In the genomic region with DNA sequence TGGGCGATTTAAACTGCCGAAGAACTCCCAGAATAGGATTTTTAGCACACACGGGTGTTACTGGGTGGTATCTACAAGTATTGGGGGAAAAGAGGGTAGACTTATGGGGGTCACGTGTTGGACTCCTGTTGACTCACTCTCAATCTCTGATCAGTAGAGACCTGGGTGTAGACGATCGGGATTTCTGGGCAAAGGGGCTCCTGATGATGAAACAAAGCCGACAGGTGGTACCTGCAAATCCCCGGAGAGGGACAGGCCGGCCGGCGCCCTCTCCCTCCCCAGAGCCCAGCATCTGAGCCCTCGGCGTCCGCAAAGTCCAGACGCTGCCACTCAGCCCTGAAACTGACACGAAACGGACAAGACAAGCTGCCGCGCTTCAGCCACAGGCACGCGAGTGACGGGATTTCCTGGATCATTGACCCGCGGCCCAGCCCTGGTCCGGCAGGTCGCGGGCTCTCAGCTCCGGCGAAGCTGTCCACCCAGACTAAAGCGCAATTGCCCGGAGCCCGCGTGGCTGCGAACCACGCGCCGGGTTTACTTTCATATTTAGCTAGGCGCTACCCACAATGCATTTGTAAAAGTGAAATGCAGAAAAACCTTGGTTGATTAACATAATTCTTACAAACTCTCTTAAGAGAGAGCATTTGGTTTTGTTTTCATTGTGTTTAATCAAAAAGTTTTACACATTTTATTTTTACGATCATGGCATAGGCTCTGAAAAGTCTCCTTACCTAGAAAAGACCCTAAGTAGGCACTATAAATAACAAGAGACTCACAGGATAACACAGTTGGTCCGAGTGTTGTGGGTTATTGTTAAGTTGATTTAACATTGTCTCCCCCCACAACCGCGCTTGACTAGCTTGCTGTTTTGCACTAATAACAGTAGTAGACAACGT, we compare ENCODE assay signal across 1 cellular context.
A peak's percentile ranks its signal among the peaks of the same experiment; 100 is the strongest.
TF ChIP-seq lines count a peak whose summit lies in the region.

No MANE protein-coding gene starts in this region.

TF ChIP-seq in H1, 55 proteins besides CTCF, POLR2A, EP300 and RAD21:
- no peak for TF ChIP-seq TEAD4 (IDR thresholded peaks at IDR 0.05; ENCODE audit: low read depth, low read length)
- TF ChIP-seq SP2 (IDR thresholded peaks at IDR 0.05; ENCODE audit: low read length) = no peak
- no peak for TF ChIP-seq SUZ12 (IDR thresholded peaks at IDR 0.05; ENCODE audit: low read length)
- no peak for TF ChIP-seq CHD2 (IDR thresholded peaks at IDR 0.05; ENCODE audit: low read length)
- TF ChIP-seq, protein P1, sequence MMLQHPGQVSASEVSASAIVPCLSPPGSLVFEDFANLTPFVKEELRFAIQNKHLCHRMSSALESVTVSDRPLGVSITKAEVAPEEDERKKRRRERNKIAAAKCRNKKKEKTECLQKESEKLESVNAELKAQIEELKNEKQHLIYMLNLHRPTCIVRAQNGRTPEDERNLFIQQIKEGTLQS (IDR thresholded peaks at IDR 0.05; ENCODE audit: insufficient read depth, low read depth, low read length) = peak; percentile 33; the same call in 1 of the 2 replicates
- no peak for TF ChIP-seq SAP30 (IDR thresholded peaks at IDR 0.05; ENCODE audit: insufficient read depth, insufficient replicate concordance, low read length)
- TF ChIP-seq HDAC2 (IDR thresholded peaks at IDR 0.05; ENCODE audit: borderline replicate concordance in 1 of 2, low read depth in 2 of 2, low read length in 2 of 2) = peak; percentile 46 to 90; a peak in 1 of 4 replicates
- no peak for TF ChIP-seq CHD1 (IDR thresholded peaks at IDR 0.05; ENCODE audit: low read depth, low read length)
- TF ChIP-seq, protein P2, sequence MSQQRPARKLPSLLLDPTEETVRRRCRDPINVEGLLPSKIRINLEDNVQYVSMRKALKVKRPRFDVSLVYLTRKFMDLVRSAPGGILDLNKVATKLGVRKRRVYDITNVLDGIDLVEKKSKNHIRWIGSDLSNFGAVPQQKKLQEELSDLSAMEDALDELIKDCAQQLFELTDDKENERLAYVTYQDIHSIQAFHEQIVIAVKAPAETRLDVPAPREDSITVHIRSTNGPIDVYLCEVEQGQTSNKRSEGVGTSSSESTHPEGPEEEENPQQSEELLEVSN (IDR thresholded peaks at IDR 0.05) = no peak; the same call in 1 of the 2 replicates
- TF ChIP-seq CEBPB (IDR thresholded peaks at IDR 0.05; ENCODE audit: low read depth, low read length) = peak; percentile 28; the same call in 1 of the 2 replicates
- TF ChIP-seq, protein P3, sequence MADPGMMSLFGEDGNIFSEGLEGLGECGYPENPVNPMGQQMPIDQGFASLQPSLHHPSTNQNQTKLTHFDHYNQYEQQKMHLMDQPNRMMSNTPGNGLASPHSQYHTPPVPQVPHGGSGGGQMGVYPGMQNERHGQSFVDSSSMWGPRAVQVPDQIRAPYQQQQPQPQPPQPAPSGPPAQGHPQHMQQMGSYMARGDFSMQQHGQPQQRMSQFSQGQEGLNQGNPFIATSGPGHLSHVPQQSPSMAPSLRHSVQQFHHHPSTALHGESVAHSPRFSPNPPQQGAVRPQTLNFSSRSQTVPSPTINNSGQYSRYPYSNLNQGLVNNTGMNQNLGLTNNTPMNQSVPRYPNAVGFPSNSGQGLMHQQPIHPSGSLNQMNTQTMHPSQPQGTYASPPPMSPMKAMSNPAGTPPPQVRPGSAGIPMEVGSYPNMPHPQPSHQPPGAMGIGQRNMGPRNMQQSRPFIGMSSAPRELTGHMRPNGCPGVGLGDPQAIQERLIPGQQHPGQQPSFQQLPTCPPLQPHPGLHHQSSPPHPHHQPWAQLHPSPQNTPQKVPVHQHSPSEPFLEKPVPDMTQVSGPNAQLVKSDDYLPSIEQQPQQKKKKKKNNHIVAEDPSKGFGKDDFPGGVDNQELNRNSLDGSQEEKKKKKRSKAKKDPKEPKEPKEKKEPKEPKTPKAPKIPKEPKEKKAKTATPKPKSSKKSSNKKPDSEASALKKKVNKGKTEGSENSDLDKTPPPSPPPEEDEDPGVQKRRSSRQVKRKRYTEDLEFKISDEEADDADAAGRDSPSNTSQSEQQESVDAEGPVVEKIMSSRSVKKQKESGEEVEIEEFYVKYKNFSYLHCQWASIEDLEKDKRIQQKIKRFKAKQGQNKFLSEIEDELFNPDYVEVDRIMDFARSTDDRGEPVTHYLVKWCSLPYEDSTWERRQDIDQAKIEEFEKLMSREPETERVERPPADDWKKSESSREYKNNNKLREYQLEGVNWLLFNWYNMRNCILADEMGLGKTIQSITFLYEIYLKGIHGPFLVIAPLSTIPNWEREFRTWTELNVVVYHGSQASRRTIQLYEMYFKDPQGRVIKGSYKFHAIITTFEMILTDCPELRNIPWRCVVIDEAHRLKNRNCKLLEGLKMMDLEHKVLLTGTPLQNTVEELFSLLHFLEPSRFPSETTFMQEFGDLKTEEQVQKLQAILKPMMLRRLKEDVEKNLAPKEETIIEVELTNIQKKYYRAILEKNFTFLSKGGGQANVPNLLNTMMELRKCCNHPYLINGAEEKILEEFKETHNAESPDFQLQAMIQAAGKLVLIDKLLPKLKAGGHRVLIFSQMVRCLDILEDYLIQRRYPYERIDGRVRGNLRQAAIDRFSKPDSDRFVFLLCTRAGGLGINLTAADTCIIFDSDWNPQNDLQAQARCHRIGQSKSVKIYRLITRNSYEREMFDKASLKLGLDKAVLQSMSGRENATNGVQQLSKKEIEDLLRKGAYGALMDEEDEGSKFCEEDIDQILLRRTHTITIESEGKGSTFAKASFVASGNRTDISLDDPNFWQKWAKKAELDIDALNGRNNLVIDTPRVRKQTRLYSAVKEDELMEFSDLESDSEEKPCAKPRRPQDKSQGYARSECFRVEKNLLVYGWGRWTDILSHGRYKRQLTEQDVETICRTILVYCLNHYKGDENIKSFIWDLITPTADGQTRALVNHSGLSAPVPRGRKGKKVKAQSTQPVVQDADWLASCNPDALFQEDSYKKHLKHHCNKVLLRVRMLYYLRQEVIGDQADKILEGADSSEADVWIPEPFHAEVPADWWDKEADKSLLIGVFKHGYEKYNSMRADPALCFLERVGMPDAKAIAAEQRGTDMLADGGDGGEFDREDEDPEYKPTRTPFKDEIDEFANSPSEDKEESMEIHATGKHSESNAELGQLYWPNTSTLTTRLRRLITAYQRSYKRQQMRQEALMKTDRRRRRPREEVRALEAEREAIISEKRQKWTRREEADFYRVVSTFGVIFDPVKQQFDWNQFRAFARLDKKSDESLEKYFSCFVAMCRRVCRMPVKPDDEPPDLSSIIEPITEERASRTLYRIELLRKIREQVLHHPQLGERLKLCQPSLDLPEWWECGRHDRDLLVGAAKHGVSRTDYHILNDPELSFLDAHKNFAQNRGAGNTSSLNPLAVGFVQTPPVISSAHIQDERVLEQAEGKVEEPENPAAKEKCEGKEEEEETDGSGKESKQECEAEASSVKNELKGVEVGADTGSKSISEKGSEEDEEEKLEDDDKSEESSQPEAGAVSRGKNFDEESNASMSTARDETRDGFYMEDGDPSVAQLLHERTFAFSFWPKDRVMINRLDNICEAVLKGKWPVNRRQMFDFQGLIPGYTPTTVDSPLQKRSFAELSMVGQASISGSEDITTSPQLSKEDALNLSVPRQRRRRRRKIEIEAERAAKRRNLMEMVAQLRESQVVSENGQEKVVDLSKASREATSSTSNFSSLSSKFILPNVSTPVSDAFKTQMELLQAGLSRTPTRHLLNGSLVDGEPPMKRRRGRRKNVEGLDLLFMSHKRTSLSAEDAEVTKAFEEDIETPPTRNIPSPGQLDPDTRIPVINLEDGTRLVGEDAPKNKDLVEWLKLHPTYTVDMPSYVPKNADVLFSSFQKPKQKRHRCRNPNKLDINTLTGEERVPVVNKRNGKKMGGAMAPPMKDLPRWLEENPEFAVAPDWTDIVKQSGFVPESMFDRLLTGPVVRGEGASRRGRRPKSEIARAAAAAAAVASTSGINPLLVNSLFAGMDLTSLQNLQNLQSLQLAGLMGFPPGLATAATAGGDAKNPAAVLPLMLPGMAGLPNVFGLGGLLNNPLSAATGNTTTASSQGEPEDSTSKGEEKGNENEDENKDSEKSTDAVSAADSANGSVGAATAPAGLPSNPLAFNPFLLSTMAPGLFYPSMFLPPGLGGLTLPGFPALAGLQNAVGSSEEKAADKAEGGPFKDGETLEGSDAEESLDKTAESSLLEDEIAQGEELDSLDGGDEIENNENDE (IDR thresholded peaks at IDR 0.05; ENCODE audit: insufficient replicate concordance, low read length) = no peak
- 0 out of 2 replicates have a peak, but pooled peaks have one; percentile 5 for TF ChIP-seq JUND (IDR thresholded peaks at IDR 0.05; ENCODE audit: low read length)
- TF ChIP-seq SP4 (IDR thresholded peaks at IDR 0.05; ENCODE audit: low read length) = no peak
- TF ChIP-seq FOSL1 (IDR thresholded peaks at IDR 0.05; ENCODE audit: insufficient read depth, low read depth, low read length) = no peak
- peak; percentile 57; the same call in 1 of the 2 replicates for TF ChIP-seq PHF8 (conservative IDR thresholded peaks at IDR 0.05; ENCODE audit: low read depth, low read length)
- TF ChIP-seq EGR1 (IDR thresholded peaks at IDR 0.05; ENCODE audit: borderline replicate concordance, low read depth, low read length) = no peak
- TF ChIP-seq BRCA1 (IDR thresholded peaks at IDR 0.05; ENCODE audit: low read depth, low read length) = no peak
- TF ChIP-seq POLR2AphosphoS5 (IDR thresholded peaks at IDR 0.05; ENCODE audit: low read depth, low read length) = no peak
- 0 out of 2 replicates have a peak, but pooled peaks have one; percentile 47 for TF ChIP-seq POU5F1 (IDR thresholded peaks at IDR 0.05; ENCODE audit: low read depth, low read length)
- TF ChIP-seq, protein P4, sequence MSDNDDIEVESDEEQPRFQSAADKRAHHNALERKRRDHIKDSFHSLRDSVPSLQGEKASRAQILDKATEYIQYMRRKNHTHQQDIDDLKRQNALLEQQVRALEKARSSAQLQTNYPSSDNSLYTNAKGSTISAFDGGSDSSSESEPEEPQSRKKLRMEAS (IDR thresholded peaks at IDR 0.05) = peak; percentile 47
- TF ChIP-seq ASH2L (IDR thresholded peaks at IDR 0.05; ENCODE audit: low read length) = peak; percentile 100
- TF ChIP-seq TAF7 (optimal IDR thresholded peaks at IDR 0.05; ENCODE audit: borderline replicate concordance, low read depth, low read length) = peak; percentile 47
- TF ChIP-seq TBP (IDR thresholded peaks at IDR 0.05; ENCODE audit: low read depth, low read length) = peak; percentile 100
- TF ChIP-seq KDM1A (IDR thresholded peaks at IDR 0.05; ENCODE audit: borderline replicate concordance, low read length) = no peak
- TF ChIP-seq SIN3A (conservative IDR thresholded peaks at IDR 0.05 in 1 of 2, IDR thresholded peaks at IDR 0.05 in 1 of 2; ENCODE audit: low read depth in 1 of 2, low read length in 2 of 2) = peak; percentile 43 to 78; a peak in 2 of 4 replicates
- TF ChIP-seq RBBP5 (IDR thresholded peaks at IDR 0.05; ENCODE audit: borderline replicate concordance, low read depth, low read length) = peak; percentile 100
- TF ChIP-seq JUN (IDR thresholded peaks at IDR 0.05; ENCODE audit: low read depth, low read length) = no peak
- no peak for TF ChIP-seq RNF2 (IDR thresholded peaks at IDR 0.05; ENCODE audit: borderline replicate concordance, low read depth, low read length, missing control alignments, poor library complexity, severe bottlenecking)
- no peak for TF ChIP-seq MAFK (IDR thresholded peaks at IDR 0.05; ENCODE audit: low read depth, low read length)
- TF ChIP-seq SIRT6 (IDR thresholded peaks at IDR 0.05; ENCODE audit: low read length) = no peak
- peak; percentile 65 for TF ChIP-seq KDM4A (IDR thresholded peaks at IDR 0.05; ENCODE audit: low read depth, low read length, severe bottlenecking)
- no peak for TF ChIP-seq KDM5A (IDR thresholded peaks at IDR 0.05; ENCODE audit: low read length)
- no peak for TF ChIP-seq NANOG (IDR thresholded peaks at IDR 0.05; ENCODE audit: insufficient read depth, low read depth, low read length, poor library complexity, severe bottlenecking)
- TF ChIP-seq HDAC6 (IDR thresholded peaks at IDR 0.05; ENCODE audit: low read depth, low read length) = no peak
- TF ChIP-seq SRF (IDR thresholded peaks at IDR 0.05; ENCODE audit: low read depth, low read length) = no peak
- TF ChIP-seq GABPA (IDR thresholded peaks at IDR 0.05; ENCODE audit: borderline replicate concordance, insufficient read depth, low read length) = no peak
- TF ChIP-seq BCL11A (IDR thresholded peaks at IDR 0.05; ENCODE audit: low read depth in 2 of 2, low read length in 2 of 2) = no peak
- TF ChIP-seq RXRA (IDR thresholded peaks at IDR 0.05; ENCODE audit: insufficient read depth, low read depth, low read length) = no peak
- TF ChIP-seq CREB1 (IDR thresholded peaks at IDR 0.05) = no peak
- TF ChIP-seq NRF1 (IDR thresholded peaks at IDR 0.05; ENCODE audit: low read depth, low read length) = no peak; the same call in 1 of the 2 replicates
- no peak for TF ChIP-seq ATF2 (IDR thresholded peaks at IDR 0.05; ENCODE audit: low read length)
- TF ChIP-seq USF2 (IDR thresholded peaks at IDR 0.05; ENCODE audit: low read length) = peak; percentile 66
- no peak for TF ChIP-seq CTBP2 (IDR thresholded peaks at IDR 0.05; ENCODE audit: borderline replicate concordance, insufficient read depth, insufficient read length, low read length)
- no peak for TF ChIP-seq YY1 (IDR thresholded peaks at IDR 0.05; ENCODE audit: low read depth, low read length)
- no peak for TF ChIP-seq RFX5 (IDR thresholded peaks at IDR 0.05; ENCODE audit: borderline replicate concordance, low read depth, low read length)
- no peak; the same call in none of the 2 replicates for TF ChIP-seq TAF1 (IDR thresholded peaks at IDR 0.05; ENCODE audit: low read depth, low read length)
- peak; percentile 76; the same call in 1 of the 2 replicates for TF ChIP-seq BACH1 (IDR thresholded peaks at IDR 0.05; ENCODE audit: low read length)
- no peak for TF ChIP-seq EZH2 (IDR thresholded peaks at IDR 0.05; ENCODE audit: low read depth, low read length, severe bottlenecking)
- no peak for TF ChIP-seq CBX8 (IDR thresholded peaks at IDR 0.05; ENCODE audit: borderline replicate concordance, low read depth, low read length)
- no peak for TF ChIP-seq TCF12 (IDR thresholded peaks at IDR 0.05; ENCODE audit: low read depth, low read length)
